ENCODE assay signal across 28 cellular contexts in the genomic region with DNA sequence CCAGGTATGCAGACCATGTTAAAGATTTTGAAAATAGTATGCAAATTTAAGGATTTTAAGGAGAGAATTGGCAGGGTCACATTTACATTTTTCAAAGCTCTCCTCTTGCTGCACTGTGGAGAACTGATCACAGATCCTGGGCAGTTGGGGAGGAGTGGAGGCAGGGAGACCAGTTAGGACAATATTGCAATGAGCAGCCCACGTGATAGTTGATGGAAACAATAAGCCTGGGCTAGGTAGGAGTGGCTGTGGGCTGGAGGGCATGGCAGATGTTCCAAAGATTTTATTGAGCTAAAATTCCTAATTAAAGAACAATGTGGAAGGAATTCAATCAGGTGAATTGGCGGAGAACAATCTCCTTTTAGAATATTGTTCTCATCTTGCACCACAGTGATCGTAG. TPM values are rescaled to one million over a fixed set of nuclear protein-coding genes. Genes with fewer than 3 reads are reported as not detected.
DNase-seq lines count a peak whose midpoint lies in the region; ATAC-seq lines count a peak whose summit lies in the region.
"Had no signal": no experiment of that assay in that cellular context is flagged by ENCODE, and none has a peak within 500 bp of the region (broad histone marks: within the 10 kb centered on the region; RNA-seq: fewer than 3 reads in every experiment).

No MANE protein-coding gene starts in this region.

- H3K27ac Mint-ChIP-seq in activated CD4-positive, alpha-beta T cell treated with anti-CD3 and anti-CD28 coated beads, Interleukin-2, amount 10 ng/mL, durations not matched to agents 24 days and 14 days = peak overlapping the region; percentile 52
- H3K27ac Mint-ChIP-seq in activated naive CD8-positive, alpha-beta T cell treated with anti-CD3 and anti-CD28 coated beads for 36 hours = peak overlapping the region; percentile 12
- no peak overlapping the region for H3K27ac Mint-ChIP-seq in activated naive CD8-positive, alpha-beta T cell treated with anti-CD3 and anti-CD28 coated beads, Interleukin-2, amount 50 U/mL, for 24 hours
- peak overlapping the region; percentile 15 for H3K27ac Mint-ChIP-seq in activated CD8-positive, alpha-beta T cell treated with anti-CD3 and anti-CD28 coated beads, Interleukin-2, amount 10 ng/mL, durations not matched to agents 7 days and 5 days
- peak overlapping the region; percentile 3 for H3K27ac Mint-ChIP-seq in stimulated activated effector memory CD8-positive, alpha-beta T cell treated with anti-CD3 and anti-CD28 coated beads, Interleukin-12 subunit alpha, Interleukin-12 subunit beta, amount 100 ng/mL, for 72 hours
- H3K27ac Mint-ChIP-seq: CD14-positive monocyte, HFFc6, IgD-negative memory B cell had no signal

- ATAC-seq in activated naive CD8-positive, alpha-beta T cell treated with anti-CD3 and anti-CD28 coated beads, Interleukin-2, amount 50 U/mL, for 24 hours = no peak
- ATAC-seq in activated CD8-positive, alpha-beta T cell treated with anti-CD3 and anti-CD28 coated beads, Interleukin-2, amount 10 ng/mL, durations not matched to agents 7 days and 5 days = no peak
- no peak for ATAC-seq in stimulated activated effector memory CD8-positive, alpha-beta T cell treated with anti-CD3 and anti-CD28 coated beads, Interleukin-12 subunit alpha, Interleukin-12 subunit beta, amount 100 ng/mL, for 72 hours
- ATAC-seq in HG02970 (IDR thresholded peaks at IDR 0.05; ENCODE audit: low FRiP score, unreplicated experiment) = no peak
- ATAC-seq: PC-3 had no signal

- H3K27me3 Mint-ChIP-seq in activated CD4-positive, alpha-beta T cell treated with anti-CD3 and anti-CD28 coated beads, Interleukin-2, amount 10 ng/mL, durations not matched to agents 24 days and 14 days = peaks cover 24% of the 10 kb centered on the region
- H3K27me3 Mint-ChIP-seq in activated naive CD8-positive, alpha-beta T cell treated with anti-CD3 and anti-CD28 coated beads for 36 hours = peaks cover 47% of the 10 kb centered on the region
- peaks cover 31% of the 10 kb centered on the region for H3K27me3 Mint-ChIP-seq in activated naive CD8-positive, alpha-beta T cell treated with anti-CD3 and anti-CD28 coated beads, Interleukin-2, amount 50 U/mL, for 24 hours
- H3K27me3 Mint-ChIP-seq in activated CD8-positive, alpha-beta T cell treated with anti-CD3 and anti-CD28 coated beads, Interleukin-2, amount 10 ng/mL, durations not matched to agents 7 days and 5 days (ENCODE audit: low read depth) = peaks cover 15% of the 10 kb centered on the region

- no peaks in the 10 kb centered on the region for H3K36me3 Mint-ChIP-seq in activated CD4-positive, alpha-beta T cell treated with anti-CD3 and anti-CD28 coated beads, Interleukin-2, amount 10 ng/mL, durations not matched to agents 24 days and 14 days (ENCODE audit: low read depth)
- H3K36me3 Mint-ChIP-seq in activated naive CD8-positive, alpha-beta T cell treated with anti-CD3 and anti-CD28 coated beads for 36 hours = no peaks in the 10 kb centered on the region
- no peaks in the 10 kb centered on the region for H3K36me3 Mint-ChIP-seq in activated naive CD8-positive, alpha-beta T cell treated with anti-CD3 and anti-CD28 coated beads, Interleukin-2, amount 50 U/mL, for 24 hours (ENCODE audit: low read depth)
- H3K36me3 Mint-ChIP-seq in activated CD8-positive, alpha-beta T cell treated with anti-CD3 and anti-CD28 coated beads, Interleukin-2, amount 10 ng/mL, durations not matched to agents 7 days and 5 days (ENCODE audit: low read depth) = no peaks in the 10 kb centered on the region
- H3K36me3 Mint-ChIP-seq in stimulated activated effector memory CD8-positive, alpha-beta T cell treated with anti-CD3 and anti-CD28 coated beads, Interleukin-12 subunit alpha, Interleukin-12 subunit beta, amount 100 ng/mL, for 72 hours = no peaks in the 10 kb centered on the region
- H3K36me3 Mint-ChIP-seq: CD14-positive monocyte; CD8-positive, alpha-beta memory T cell; IgD-negative memory B cell had no signal

- no peaks in the 10 kb centered on the region for H3K9me3 Mint-ChIP-seq in activated CD4-positive, alpha-beta T cell treated with anti-CD3 and anti-CD28 coated beads, Interleukin-2, amount 10 ng/mL, durations not matched to agents 24 days and 14 days
- no peaks in the 10 kb centered on the region for H3K9me3 Mint-ChIP-seq in activated naive CD8-positive, alpha-beta T cell treated with anti-CD3 and anti-CD28 coated beads for 36 hours
- no peaks in the 10 kb centered on the region for H3K9me3 Mint-ChIP-seq in activated naive CD8-positive, alpha-beta T cell treated with anti-CD3 and anti-CD28 coated beads, Interleukin-2, amount 50 U/mL, for 24 hours
- H3K9me3 Mint-ChIP-seq in activated CD8-positive, alpha-beta T cell treated with anti-CD3 and anti-CD28 coated beads, Interleukin-2, amount 10 ng/mL, durations not matched to agents 7 days and 5 days (ENCODE audit: insufficient read depth) = no peaks in the 10 kb centered on the region
- no peaks in the 10 kb centered on the region for H3K9me3 Mint-ChIP-seq in stimulated activated effector memory CD8-positive, alpha-beta T cell treated with anti-CD3 and anti-CD28 coated beads, Interleukin-12 subunit alpha, Interleukin-12 subunit beta, amount 100 ng/mL, for 72 hours
- H3K9me3 Mint-ChIP-seq: CD14-positive monocyte; CD8-positive, alpha-beta memory T cell; HFFc6; IgD-negative memory B cell had no signal

- intact Hi-C loops in activated CD4-positive, alpha-beta T cell treated with anti-CD3 and anti-CD28 coated beads, Interleukin-2, amount 10 ng/mL, durations not matched to agents 24 days and 14 days (cut with micrococcal nuclease) = no loop called here

- POLR2A ChIA-PET in activated CD8-positive, alpha-beta T cell treated with anti-CD3 and anti-CD28 coated beads, Interleukin-2, amount 10 ng/mL, durations not matched to agents 7 days and 5 days (lab: Charles Lee) = interaction anchor here (0.5 kb wide), 1 partner anchor 1537 kb away, joined by 3 read pairs; no protein-coding TSS in a partner anchor

- no peak for DNase-seq in activated CD4-positive, alpha-beta T cell treated with anti-CD3 and anti-CD28 coated beads, Interleukin-2, amount 10 ng/mL, durations not matched to agents 24 days and 14 days
- DNase-seq in activated CD4-positive, alpha-beta T cell treated with anti-CD3 and anti-CD28 coated beads for 1 hour = no peak
- DNase-seq in activated naive CD8-positive, alpha-beta T cell treated with anti-CD3 and anti-CD28 coated beads for 36 hours = no peak
- no peak for DNase-seq in activated naive CD8-positive, alpha-beta T cell treated with anti-CD3 and anti-CD28 coated beads, Interleukin-2, amount 50 U/mL, for 24 hours
- no peak for DNase-seq in activated CD8-positive, alpha-beta T cell treated with anti-CD3 and anti-CD28 coated beads, Interleukin-2, amount 10 ng/mL, durations not matched to agents 7 days and 5 days
- no peak for DNase-seq in stimulated activated effector memory CD8-positive, alpha-beta T cell treated with anti-CD3 and anti-CD28 coated beads, Interleukin-12 subunit alpha, Interleukin-12 subunit beta, amount 100 ng/mL, for 72 hours (ENCODE audit: low spot score in 2 of 2)
- DNase-seq in UCSD-AML1 (lab: John Stamatoyannopoulos, UW; ENCODE audit: unreplicated experiment) = no peak
- DNase-seq: 8988T; ACHN; BE2C; CD8-positive, alpha-beta memory T cell; DMS 273 treated with DMSO at 0.1 percent for 48 hours; DMS79; GF-D8; GOT3; HFFc6; NCI-H1092; NCI-H1417 treated with DMSO at 0.1 percent for 48 hours; NCI-H1694 treated with DMSO at 0.1 percent for 48 hours; NCI-H2081; NCI-H2171; NCI-H226; NCI-H510A; NCI-H69; PC-3 had no signal

- H3K4me1 Mint-ChIP-seq in activated CD4-positive, alpha-beta T cell treated with anti-CD3 and anti-CD28 coated beads, Interleukin-2, amount 10 ng/mL, durations not matched to agents 24 days and 14 days = peaks cover 22% of the 10 kb centered on the region
- H3K4me1 Mint-ChIP-seq in activated naive CD8-positive, alpha-beta T cell treated with anti-CD3 and anti-CD28 coated beads for 36 hours = peaks cover 14% of the 10 kb centered on the region
- H3K4me1 Mint-ChIP-seq in activated naive CD8-positive, alpha-beta T cell treated with anti-CD3 and anti-CD28 coated beads, Interleukin-2, amount 50 U/mL, for 24 hours = peaks cover 13% of the 10 kb centered on the region
- peaks cover 21% of the 10 kb centered on the region for H3K4me1 Mint-ChIP-seq in activated CD8-positive, alpha-beta T cell treated with anti-CD3 and anti-CD28 coated beads, Interleukin-2, amount 10 ng/mL, durations not matched to agents 7 days and 5 days (ENCODE audit: low read depth)
- H3K4me1 Mint-ChIP-seq in stimulated activated effector memory CD8-positive, alpha-beta T cell treated with anti-CD3 and anti-CD28 coated beads, Interleukin-12 subunit alpha, Interleukin-12 subunit beta, amount 100 ng/mL, for 72 hours = peaks cover 14% of the 10 kb centered on the region
- H3K4me1 Mint-ChIP-seq: CD14-positive monocyte, IgD-negative memory B cell had no signal

- CTCF ChIA-PET in activated CD8-positive, alpha-beta T cell treated with anti-CD3 and anti-CD28 coated beads, Interleukin-2, amount 10 ng/mL, durations not matched to agents 7 days and 5 days (lab: Charles Lee) = no interaction called here

- H3K4me3 Mint-ChIP-seq in activated CD4-positive, alpha-beta T cell treated with anti-CD3 and anti-CD28 coated beads, Interleukin-2, amount 10 ng/mL, durations not matched to agents 24 days and 14 days = no peak overlapping the region
- no peak overlapping the region for H3K4me3 Mint-ChIP-seq in activated naive CD8-positive, alpha-beta T cell treated with anti-CD3 and anti-CD28 coated beads for 36 hours
- H3K4me3 Mint-ChIP-seq in activated naive CD8-positive, alpha-beta T cell treated with anti-CD3 and anti-CD28 coated beads, Interleukin-2, amount 50 U/mL, for 24 hours = no peak overlapping the region
- no peak overlapping the region for H3K4me3 Mint-ChIP-seq in activated CD8-positive, alpha-beta T cell treated with anti-CD3 and anti-CD28 coated beads, Interleukin-2, amount 10 ng/mL, durations not matched to agents 7 days and 5 days
- H3K4me3 Mint-ChIP-seq in stimulated activated effector memory CD8-positive, alpha-beta T cell treated with anti-CD3 and anti-CD28 coated beads, Interleukin-12 subunit alpha, Interleukin-12 subunit beta, amount 100 ng/mL, for 72 hours = no peak overlapping the region
- H3K4me3 Mint-ChIP-seq: HFFc6, IgD-negative memory B cell had no signal

RNA-seq across cellular contexts. Expression of a gene that starts 50.6 kb away (rescaled TPM):
- total RNA-seq in activated CD4-positive, alpha-beta T cell treated with anti-CD3 and anti-CD28 coated beads, Interleukin-2, amount 10 ng/mL, durations not matched to agents 24 days and 14 days = 0.36 TPM in 1 of 2 replicates, not detected in the other
- not detected for total RNA-seq in activated naive CD8-positive, alpha-beta T cell treated with anti-CD3 and anti-CD28 coated beads for 36 hours
- under 1 TPM in 1 of 2 experiments, not detected in 1; 0.53 TPM for total RNA-seq in activated CD8-positive, alpha-beta T cell treated with anti-CD3 and anti-CD28 coated beads, Interleukin-2, amount 10 ng/mL, durations not matched to agents 7 days and 5 days
- total RNA-seq: CD8-positive, alpha-beta memory T cell; PC-3 had no signal
